8 cellular contexts compared by ENCODE assay signal in genomic region chr16:71995038-71995437, GRCh38. TPM values are rescaled to one million over a fixed set of nuclear protein-coding genes. Genes with fewer than 3 reads are reported as not detected.
"Had no signal": no experiment of that assay in that cellular context is flagged by ENCODE, and none has a peak within 500 bp of the region (broad histone marks: within the 10 kb centered on the region; RNA-seq: fewer than 3 reads in every experiment).

No MANE protein-coding gene starts in this region.

- H3K4me2 ChIP-seq: KMS-11 had no signal

- H3K9me3 Mint-ChIP-seq: H9, IgD-negative memory B cell had no signal

- H3K27ac ChIP-seq: GM23248, KMS-11 had no signal

- DNase-seq: GM23248, H9, HCEC 1CT, KBM-7 had no signal

- H3K4me3 ChIP-seq: GM23248 had no signal

- H3K4me3 Mint-ChIP-seq: H9, IgD-negative memory B cell had no signal

- H2AFZ ChIP-seq: GM23248 had no signal

- H3K36me3 Mint-ChIP-seq: IgD-negative memory B cell had no signal

- H3K27ac Mint-ChIP-seq: H9, IgD-negative memory B cell had no signal

- H3K4me1 Mint-ChIP-seq: IgD-negative memory B cell had no signal

RNA-seq across cellular contexts. Expression of gene PKD1L3, which starts 5.2 kb away (rescaled TPM):
- total RNA-seq: GM23248, H1, H9, HT-29 had no signal
- polyA plus RNA-seq: GM23248, IgD-negative memory B cell had no signal

RNA-seq across cellular contexts. Expression of gene HP, which starts 59.3 kb away (rescaled TPM):
- total RNA-seq: GM23248, H1, H9, HT-29 had no signal
- polyA plus RNA-seq: GM23248, H1, IgD-negative memory B cell had no signal
